11 cellular contexts compared by ENCODE assay signal in the genomic region with DNA sequence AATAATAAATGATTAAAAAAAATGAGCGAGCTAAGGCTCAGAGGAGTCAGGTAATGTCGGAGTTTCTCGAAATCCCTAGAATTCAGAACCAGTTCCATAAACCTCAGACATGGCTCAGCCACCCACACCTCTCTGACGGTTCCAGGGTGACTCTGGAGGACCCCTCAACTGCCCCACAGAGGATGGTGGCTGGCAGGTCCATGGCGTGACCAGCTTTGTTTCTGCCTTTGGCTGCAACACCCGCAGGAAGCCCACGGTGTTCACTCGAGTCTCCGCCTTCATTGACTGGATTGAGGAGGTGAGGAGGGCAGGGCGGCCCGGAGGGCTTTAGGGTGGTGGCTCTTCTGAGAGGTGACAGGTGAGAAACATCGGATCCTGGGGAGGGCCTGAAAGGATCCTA. TPM values are rescaled to one million over a fixed set of nuclear protein-coding genes. Genes with fewer than 3 reads are reported as not detected.
"Had no signal": no experiment of that assay in that cellular context is flagged by ENCODE, and none has a peak within 500 bp of the region (broad histone marks: within the 10 kb centered on the region; RNA-seq: fewer than 3 reads in every experiment).

No MANE protein-coding gene starts in this region.

RNA-seq across cellular contexts. Expression of a gene that starts 9.6 kb away (rescaled TPM):
- total RNA-seq: OCI-LY7, PC-3, PC-9, Peyer's patch, Right ventricle myocardium inferior, Right ventricle myocardium superior, RPMI7951, SJCRH30, SJSA1, SK-MEL-5 had no signal
- polyA plus RNA-seq: SK-N-SH had no signal

RNA-seq across cellular contexts. Expression of a gene that starts 15.1 kb away (rescaled TPM):
- total RNA-seq: OCI-LY7, PC-3, PC-9, Peyer's patch, Right ventricle myocardium inferior, Right ventricle myocardium superior, RPMI7951, SJSA1, SK-MEL-5 had no signal
- polyA plus RNA-seq: SK-N-SH had no signal
